ENCODE assay signal across 20 cellular contexts in genomic region chr1:51311826-51312225, GRCh38. TPM values are rescaled to one million over a fixed set of nuclear protein-coding genes. Genes with fewer than 3 reads are reported as not detected.
"Had no signal": no experiment of that assay in that cellular context is flagged by ENCODE, and none has a peak within 500 bp of the region (broad histone marks: within the 10 kb centered on the region; RNA-seq: fewer than 3 reads in every experiment).

No MANE protein-coding gene starts in this region.

- H3K27ac ChIP-seq: SJSA1 had no signal

- H3K27me3 ChIP-seq: SJSA1 had no signal

- H3K9me3 ChIP-seq: SJSA1, SK-N-SH had no signal

- H3K4me3 ChIP-seq: SJSA1 had no signal

- DNase-seq: KBM-7, MV-4-11, NCI-H1048, NCI-H1105, NCI-H1417, NCI-H1436 treated with DMSO at 0.1 percent for 48 hours, NCI-H1694, NCI-H1930, NCI-H2081, NCI-H2107, NCI-H2227 treated with DMSO at 0.1 percent for 48 hours, NCI-H524, NCI-H526 treated with DMSO at 0.1 percent for 48 hours, NCI-H748 treated with DMSO at 0.1 percent for 48 hours, Right ventricle myocardium superior, RPMI8226, SIG-M5, SK-N-SH had no signal

- H3K36me3 ChIP-seq: SJSA1 had no signal

RNA-seq across cellular contexts. Expression of gene TTC39A, which starts 18.5 kb away (rescaled TPM):
- total RNA-seq: LHCN-M2, SJSA1 had no signal
